1 cellular context compared by ENCODE assay signal in the genomic region with DNA sequence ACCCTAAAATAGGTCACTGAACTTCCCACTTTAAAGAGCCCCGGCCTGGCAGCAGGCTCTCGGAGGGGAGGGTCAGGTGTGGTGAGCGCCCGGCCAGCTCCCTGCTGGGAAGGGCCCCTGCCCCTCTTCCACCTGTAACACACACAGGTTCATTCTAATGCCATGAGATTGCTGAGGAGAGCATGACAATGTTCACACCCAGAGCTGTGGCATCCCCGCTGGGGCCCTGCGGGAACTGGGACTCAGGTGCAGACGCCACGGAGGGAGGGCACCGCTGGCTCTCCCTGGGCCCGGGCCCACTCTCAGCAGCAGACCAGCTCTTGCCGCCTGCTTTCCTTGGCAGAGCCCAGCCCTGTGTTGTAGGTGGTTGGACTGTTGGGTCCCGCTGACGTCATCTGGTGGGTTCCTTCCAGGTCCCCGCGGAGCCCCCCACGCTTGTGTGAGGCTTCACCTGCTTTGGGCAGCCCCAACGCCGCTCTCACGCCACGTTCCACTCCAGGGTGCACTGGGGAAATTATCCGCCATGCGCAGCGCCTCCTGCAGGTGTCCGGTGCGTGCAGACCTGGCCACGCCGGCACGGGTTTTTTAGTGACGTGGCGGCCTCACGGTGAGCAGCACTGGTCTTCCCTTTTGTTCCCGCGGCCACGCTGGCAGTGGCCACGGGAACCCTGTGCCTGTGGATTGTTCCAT.
TF ChIP-seq lines count a peak whose summit lies in the region.

No MANE protein-coding gene starts in this region.

TF ChIP-seq in SK-N-SH, 30 proteins besides CTCF, POLR2A, EP300 and RAD21:
- no peak for TF ChIP-seq MXI1 (IDR thresholded peaks at IDR 0.05; ENCODE audit: low read depth, low read length)
- TF ChIP-seq CHD2 (IDR thresholded peaks at IDR 0.05; ENCODE audit: low read length, partially characterized antibody): no peak
- TF ChIP-seq JUND (IDR thresholded peaks at IDR 0.05): no peak
- TF ChIP-seq, protein P1, sequence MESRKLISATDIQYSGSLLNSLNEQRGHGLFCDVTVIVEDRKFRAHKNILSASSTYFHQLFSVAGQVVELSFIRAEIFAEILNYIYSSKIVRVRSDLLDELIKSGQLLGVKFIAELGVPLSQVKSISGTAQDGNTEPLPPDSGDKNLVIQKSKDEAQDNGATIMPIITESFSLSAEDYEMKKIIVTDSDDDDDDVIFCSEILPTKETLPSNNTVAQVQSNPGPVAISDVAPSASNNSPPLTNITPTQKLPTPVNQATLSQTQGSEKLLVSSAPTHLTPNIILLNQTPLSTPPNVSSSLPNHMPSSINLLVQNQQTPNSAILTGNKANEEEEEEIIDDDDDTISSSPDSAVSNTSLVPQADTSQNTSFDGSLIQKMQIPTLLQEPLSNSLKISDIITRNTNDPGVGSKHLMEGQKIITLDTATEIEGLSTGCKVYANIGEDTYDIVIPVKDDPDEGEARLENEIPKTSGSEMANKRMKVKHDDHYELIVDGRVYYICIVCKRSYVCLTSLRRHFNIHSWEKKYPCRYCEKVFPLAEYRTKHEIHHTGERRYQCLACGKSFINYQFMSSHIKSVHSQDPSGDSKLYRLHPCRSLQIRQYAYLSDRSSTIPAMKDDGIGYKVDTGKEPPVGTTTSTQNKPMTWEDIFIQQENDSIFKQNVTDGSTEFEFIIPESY (IDR thresholded peaks at IDR 0.05; ENCODE audit: borderline replicate concordance, low read depth): no peak
- TF ChIP-seq FOSL2 (IDR thresholded peaks at IDR 0.05; ENCODE audit: borderline replicate concordance, low read depth): no peak
- no peak for TF ChIP-seq MEF2A (IDR thresholded peaks at IDR 0.05; ENCODE audit: borderline replicate concordance, low read depth)
- TF ChIP-seq RXRA (IDR thresholded peaks at IDR 0.05; ENCODE audit: borderline replicate concordance, low read depth): no peak
- no peak for TF ChIP-seq NRF1 (IDR thresholded peaks at IDR 0.05; ENCODE audit: low read depth, low read length)
- TF ChIP-seq TAF1 (IDR thresholded peaks at IDR 0.05; ENCODE audit: borderline replicate concordance, low read depth, low read length): no peak
- TF ChIP-seq, protein P2, sequence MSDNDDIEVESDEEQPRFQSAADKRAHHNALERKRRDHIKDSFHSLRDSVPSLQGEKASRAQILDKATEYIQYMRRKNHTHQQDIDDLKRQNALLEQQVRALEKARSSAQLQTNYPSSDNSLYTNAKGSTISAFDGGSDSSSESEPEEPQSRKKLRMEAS (IDR thresholded peaks at IDR 0.05; ENCODE audit: low read depth): no peak
- no peak for TF ChIP-seq GATA2 (CRISPR knock-in tag; IDR thresholded peaks at IDR 0.05)
- no peak for TF ChIP-seq FOXM1 (IDR thresholded peaks at IDR 0.05; ENCODE audit: low read depth)
